ENCODE assay signal across 8 cellular contexts in the genomic region with DNA sequence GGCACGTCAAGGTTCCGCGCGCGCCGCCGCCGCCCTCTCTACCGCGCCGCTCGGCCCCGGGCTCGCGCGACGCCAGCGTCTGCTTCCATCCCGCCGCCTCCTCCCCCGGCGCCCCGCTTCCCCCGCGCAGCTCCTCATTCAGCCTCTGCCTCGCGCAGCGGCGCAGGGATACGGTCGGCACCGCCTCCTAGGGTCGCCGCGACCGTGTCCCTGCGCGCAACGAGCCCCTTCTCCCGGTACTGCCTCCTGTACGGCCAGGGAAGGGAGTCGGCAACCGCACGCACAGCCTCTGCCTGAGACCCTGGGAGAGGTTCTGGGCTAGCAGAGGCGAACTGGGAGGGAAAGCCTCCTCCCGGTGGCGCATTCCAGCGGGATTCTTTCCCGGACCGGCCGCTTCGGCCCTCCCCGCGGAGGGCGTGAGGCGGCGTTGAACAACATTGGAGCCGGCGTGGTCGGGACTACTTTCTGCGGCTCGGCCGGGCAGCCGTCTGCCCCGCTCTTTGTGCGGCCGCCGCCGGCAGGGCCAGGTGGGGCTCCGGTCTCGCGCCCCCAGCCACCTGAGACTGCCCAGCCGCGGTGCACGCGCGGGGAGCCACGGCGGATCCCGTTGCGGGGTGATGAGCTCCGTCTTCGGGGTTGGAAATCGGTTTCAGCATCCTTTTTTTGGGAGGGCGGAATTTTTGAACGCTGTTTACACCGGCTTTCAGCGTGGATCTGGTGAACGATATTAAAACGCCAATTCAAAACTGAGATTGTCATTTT. TPM values are rescaled to one million over a fixed set of nuclear protein-coding genes. Genes with fewer than 3 reads are reported as not detected.
DNase-seq lines count a peak whose midpoint lies in the region; ATAC-seq and TF ChIP-seq lines count a peak whose summit lies in the region.

A gene (minus strand): TSS at position 172 of the 762 bp plus-strand sequence. CDS start 309 bp downstream, outside the sequence.

- no peaks in the 10 kb centered on the region for H3K9me3 Mint-ChIP-seq in activated CD4-positive, alpha-beta memory T cell treated with anti-CD3 and anti-CD28 coated beads for 36 hours

- H3K4me1 ChIP-seq in duodenal mucosa (ENCODE audit: control insufficient read depth in 1 of 2, insufficient read depth in 2 of 2, low read length in 2 of 2): peaks cover 9 to 22% of the 10 kb centered on the region in 2 donors
- H3K4me1 ChIP-seq in right lobe of liver: peaks cover 0 to 8% (median 0%) of the 10 kb centered on the region in 4 donors

- H3K27me3 ChIP-seq in duodenal mucosa (ENCODE audit: control insufficient read depth in 1 of 2, insufficient read depth in 2 of 2, low read length in 2 of 2): no peaks in the 10 kb centered on the region
- no peaks in the 10 kb centered on the region for H3K27me3 ChIP-seq in right lobe of liver

- CTCF ChIA-PET in activated CD4-positive, alpha-beta memory T cell treated with anti-CD3 and anti-CD28 coated beads for 36 hours (lab: Charles Lee): interaction anchor here (1.2 to 1.5 kb wide), 3 partner anchors 15 to 67 kb away, joined by 3 to 4 read pairs (median 3); no protein-coding TSS in a partner anchor

- H3K36me3 ChIP-seq in duodenal mucosa (ENCODE audit: control insufficient read depth in 1 of 2, insufficient read depth in 2 of 2, low read length in 2 of 2): no peaks in the 10 kb centered on the region
- H3K36me3 ChIP-seq in right lobe of liver: no peaks in the 10 kb centered on the region

- 0% methylated on average over 11 of the region's 90 CpGs for WGBS in right lobe of liver (ENCODE audit: insufficient coverage, low coverage, low lambda C conversion rate, missing lambda C conversion rate)

- POLR2A ChIA-PET in activated CD4-positive, alpha-beta memory T cell treated with anti-CD3 and anti-CD28 coated beads for 36 hours (lab: Charles Lee): interaction anchor here (0.8 to 1.5 kb wide), 2 partner anchors 12 to 45 kb away, joined by 3 to 4 read pairs; no protein-coding TSS in a partner anchor

- peak within 1 kb of the TSS; percentile 81 to 94 for H3K4me3 ChIP-seq in duodenal mucosa (ENCODE audit: low read depth in 1 of 2, low read length in 2 of 2)
- H3K4me3 ChIP-seq in right lobe of liver: peak within 1 kb of the TSS; percentile 80 to 89 (median 86)

- H3K36me3 Mint-ChIP-seq in activated CD4-positive, alpha-beta memory T cell treated with anti-CD3 and anti-CD28 coated beads for 36 hours: no peaks in the 10 kb centered on the region

- intact Hi-C loops in activated CD4-positive, alpha-beta memory T cell treated with anti-CD3 and anti-CD28 coated beads for 36 hours (cut with micrococcal nuclease): loop anchor here (2.0 to 10.0 kb wide), 2 partner anchors 68 to 192 kb away; a partner anchor contains a TSS
- intact Hi-C loops in right lobe of liver (cut with DNase I): no loop called here

- TF ChIP-seq POLR2A in right lobe of liver (IDR thresholded peaks at IDR 0.05): peak; percentile 91

- H3K4me1 Mint-ChIP-seq in activated CD4-positive, alpha-beta memory T cell treated with anti-CD3 and anti-CD28 coated beads for 36 hours (ENCODE audit: low read depth): peaks cover 13% of the 10 kb centered on the region

- ATAC-seq in GM19324 (IDR thresholded peaks at IDR 0.05; ENCODE audit: low FRiP score, unreplicated experiment): peak; percentile 72
- ATAC-seq in HG03460 (IDR thresholded peaks at IDR 0.05; ENCODE audit: unreplicated experiment): peak; percentile 82
- peak; percentile 91 to 95 (median 92) for ATAC-seq in right lobe of liver

- peak; percentile 92 for DNase-seq in Ammon's horn (ENCODE audit: low spot score)
- peak; percentile 52 for DNase-seq in NCI-H524 treated with DMSO at 0.1 percent for 48 hours (lab: John Stamatoyannopoulos, UW)
- peak; percentile 81 for DNase-seq in activated CD4-positive, alpha-beta memory T cell treated with anti-CD3 and anti-CD28 coated beads for 36 hours
- peak; percentile 93 for DNase-seq in right lobe of liver
- peak; percentile 83 for DNase-seq in stimulated activated CD4-positive, alpha-beta T cell treated with anti-CD3 and anti-CD28 coated beads, Interleukin-4, amount 100 ng/mL, for 1 hour

- peak within 1 kb of the TSS; percentile 98 for H3K27ac ChIP-seq in duodenal mucosa (ENCODE audit: low read depth, low read length)
- peak within 1 kb of the TSS; percentile 88 to 100 (median 99) for H3K27ac ChIP-seq in right lobe of liver

- H3K27me3 Mint-ChIP-seq in activated CD4-positive, alpha-beta memory T cell treated with anti-CD3 and anti-CD28 coated beads for 36 hours: peaks cover 22% of the 10 kb centered on the region

- H3K4me3 Mint-ChIP-seq in activated CD4-positive, alpha-beta memory T cell treated with anti-CD3 and anti-CD28 coated beads for 36 hours: peak within 1 kb of the TSS; percentile 83

- TF ChIP-seq CTCF in right lobe of liver (IDR thresholded peaks at IDR 0.05): no peak

- peak within 1 kb of the TSS; percentile 8 for H3K27ac Mint-ChIP-seq in activated CD4-positive, alpha-beta memory T cell treated with anti-CD3 and anti-CD28 coated beads for 36 hours

- no peaks in the 10 kb centered on the region for H3K9me3 ChIP-seq in duodenal mucosa (ENCODE audit: control insufficient read depth in 1 of 2, low read length in 2 of 2)
- no peaks in the 10 kb centered on the region for H3K9me3 ChIP-seq in right lobe of liver

- peak within 1 kb of the TSS; percentile 68 to 91 for H3K9ac ChIP-seq in duodenal mucosa (ENCODE audit: low read depth in 1 of 2, low read length in 2 of 2)

RNA-seq across cellular contexts. Expression of the gene that starts here (rescaled TPM):
- 1 to 10 TPM; 2.5 to 2.6 TPM for total RNA-seq in activated CD4-positive, alpha-beta memory T cell treated with anti-CD3 and anti-CD28 coated beads for 36 hours
- 10 to 100 TPM; 19.9 to 32.5 (median 22.2) TPM for total RNA-seq in right lobe of liver

Comparison
In these comparisons a context has a peak if more than half of its experiments do, and no peak if none do; other contexts are left out.
1. Peak in every context shown above with its lines: DNase-seq, ATAC-seq, H3K4me3 ChIP-seq and H3K27ac ChIP-seq.
2. RNA of the gene that starts here (total RNA-seq): 19.9 to 32.5 TPM in right lobe of liver; 2.5 to 2.6 TPM in activated CD4-positive, alpha-beta memory T cell treated with anti-CD3 and anti-CD28 coated beads for 36 hours; every median in the first group is over 4 times any median in the second.